15 cellular contexts compared by ENCODE assay signal in the genomic region with DNA sequence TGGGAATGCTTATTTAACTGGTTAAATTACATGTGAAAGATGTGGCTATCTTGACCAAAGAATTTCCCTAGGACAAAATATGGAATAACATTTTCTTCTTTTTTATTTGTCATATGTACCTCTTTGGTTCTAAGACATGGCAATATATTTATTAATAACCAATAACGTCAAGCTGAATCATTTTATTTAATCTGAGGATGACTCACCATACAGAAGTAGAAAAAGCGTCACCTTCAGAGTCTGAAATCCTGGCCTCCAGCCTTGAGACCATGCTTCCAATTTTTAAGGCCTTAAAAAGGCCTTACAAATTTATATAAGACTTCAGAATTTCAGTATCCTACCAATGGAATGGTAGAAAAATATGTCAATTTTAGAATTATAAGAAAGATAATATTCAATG.
DNase-seq lines count a peak whose midpoint lies in the region; ATAC-seq and TF ChIP-seq lines count a peak whose summit lies in the region.
"Had no signal": no experiment of that assay in that cellular context is flagged by ENCODE, and none has a peak within 500 bp of the region (broad histone marks: within the 10 kb centered on the region; RNA-seq: fewer than 3 reads in every experiment).

No MANE protein-coding gene starts in this region.

- H3K27me3 ChIP-seq in SJSA1 (replicated peaks) (no peaks in the 10 kb centered on the region), HAP-1 (ENCODE audit: low read depth) (no peaks in the 10 kb centered on the region)
- H3K27me3 ChIP-seq: BE2C had no signal

- no peak overlapping the region; the same call in 1 of the 2 replicates for H3K4me3 Mint-ChIP-seq in HFFc6
- H3K4me3 Mint-ChIP-seq: CD4-positive, alpha-beta memory T cell; H9 had no signal

- H3K27ac ChIP-seq in 22Rv1 (peak overlapping the region; percentile 49), SJSA1 (peak overlapping the region; percentile 42; the same call in 1 of the 2 replicates), epithelial cell of prostate (peak overlapping the region; percentile 92)
- H3K27ac ChIP-seq: C4-2B, HL-60 had no signal

- in situ Hi-C loops in HAP-1 (cut with MboI; ENCODE audit: low sequenced_read_pairs): no loop called here

- H3K27ac Mint-ChIP-seq in HFFc6: peak overlapping the region; percentile 54; the same call in 1 of the 2 replicates
- H3K27ac Mint-ChIP-seq: CD4-positive, alpha-beta memory T cell; H9 had no signal

- DNase-seq in HFFc6 (no peak), SJSA1 (ENCODE audit: low read depth in 1 of 2, low spot score in 2 of 2) (no peak), epithelial cell of prostate (ENCODE audit: low read depth, low spot score) (peak; percentile 26), omental fat pad (ENCODE audit: low spot score) (no peak), NCI-H2107 (lab: John Stamatoyannopoulos, UW) (no peak), HAP-1 (ENCODE audit: low spot score in 2 of 2) (no peak)
- DNase-seq: BE2C; CD4-positive, alpha-beta memory T cell; DMS79; GOT3; H9 had no signal

- H3K4me3 ChIP-seq in SJSA1: no peak overlapping the region
- H3K4me3 ChIP-seq in HAP-1: no peak overlapping the region

- H3K36me3 Mint-ChIP-seq in HFFc6 (ENCODE audit: low read depth): no peaks in the 10 kb centered on the region
- H3K36me3 Mint-ChIP-seq: CD4-positive, alpha-beta memory T cell had no signal

- no peak for TF ChIP-seq CTCF in 22Rv1 (IDR thresholded peaks at IDR 0.05)
- no peak for TF ChIP-seq CTCF in HFFc6 (IDR thresholded peaks at IDR 0.05)
- no peak for TF ChIP-seq CTCF in omental fat pad (IDR thresholded peaks at IDR 0.05)

- no peaks in the 10 kb centered on the region for H3K27me3 Mint-ChIP-seq in HFFc6 (ENCODE audit: insufficient read depth)
- H3K27me3 Mint-ChIP-seq: CD4-positive, alpha-beta memory T cell had no signal

- no peaks in the 10 kb centered on the region for H3K36me3 ChIP-seq in SJSA1
- H3K36me3 ChIP-seq in HAP-1 (replicated peaks): no peaks in the 10 kb centered on the region
- H3K36me3 ChIP-seq: BE2C had no signal

- no peaks in the 10 kb centered on the region for H3K9me3 Mint-ChIP-seq in HFFc6
- H3K9me3 Mint-ChIP-seq: H9 had no signal

- no peak for ATAC-seq in omental fat pad (ENCODE audit: low FRiP score)
- no peak for ATAC-seq in GM18867 (IDR thresholded peaks at IDR 0.05; ENCODE audit: unreplicated experiment)

- peaks cover 15% of the 10 kb centered on the region for H3K4me1 ChIP-seq in SJSA1 (replicated peaks)
- peaks cover 9% of the 10 kb centered on the region; the same call in 1 of the 2 replicates for H3K4me1 ChIP-seq in HAP-1
- H3K4me1 ChIP-seq: BE2C had no signal

- peaks cover 21% of the 10 kb centered on the region for H3K4me1 Mint-ChIP-seq in HFFc6 (ENCODE audit: low read depth)
- H3K4me1 Mint-ChIP-seq: CD4-positive, alpha-beta memory T cell had no signal

- no peaks in the 10 kb centered on the region for H3K9me3 ChIP-seq in SJSA1 (replicated peaks)
- H3K9me3 ChIP-seq in HAP-1: no peaks in the 10 kb centered on the region
- H3K9me3 ChIP-seq: BE2C had no signal

Comparison
In these comparisons a context has a peak if more than half of its experiments do, and no peak if none do; other contexts are left out.
1. H3K27ac ChIP-seq: peak in every context shown above with its lines; median percentile 92 in epithelial cell of prostate; 49 in 22Rv1; 42 in SJSA1.